Comparison of ENCODE assay signal across 1 cellular context in genomic region chr10:17617031-17617911, GRCh38.
A peak's percentile ranks its signal among the peaks of the same experiment; 100 is the strongest.
TF ChIP-seq lines count a peak whose summit lies in the region.

Gene HACD1, minus strand, starts transcription at chr10:17617374. Its CDS starts 35 bp downstream, at chr10:17617339.

TF ChIP-seq in HepG2, 621 proteins besides CTCF, POLR2A, EP300 and RAD21 (continued from another document and continues in another):
- TF ChIP-seq HNF4G (IDR thresholded peaks at IDR 0.05; ENCODE audit: borderline replicate concordance, low read depth, low read length) (no peak), HNF4G (CRISPR knock-in tag; IDR thresholded peaks at IDR 0.05; ENCODE audit: borderline replicate concordance, low read depth) (peak; percentile 31; the same call in 1 of the 2 replicates), CSRNP2 (CRISPR knock-in tag; conservative IDR thresholded peaks at IDR 0.05; ENCODE audit: low read depth) (0 out of 2 replicates have a peak, but pooled peaks have one; percentile 5), PHF21A (CRISPR knock-in tag; IDR thresholded peaks at IDR 0.05) (no peak), FOXC1 (CRISPR knock-in tag; IDR thresholded peaks at IDR 0.05; ENCODE audit: borderline replicate concordance) (peak; percentile 29; the same call in 1 of the 2 replicates), TP53 (CRISPR knock-in tag; conservative IDR thresholded peaks at IDR 0.05) (no peak), ZNF816 (CRISPR knock-in tag; IDR thresholded peaks at IDR 0.05; ENCODE audit: borderline replicate concordance) (no peak), ZNF34 (CRISPR knock-in tag; IDR thresholded peaks at IDR 0.05; ENCODE audit: borderline replicate concordance) (no peak), E2F5 (CRISPR knock-in tag; conservative IDR thresholded peaks at IDR 0.05) (no peak), RBFOX2 (IDR thresholded peaks at IDR 0.05; ENCODE audit: low read depth, low read length) (peak; percentile 93), ZNF382 (CRISPR knock-in tag; IDR thresholded peaks at IDR 0.05; ENCODE audit: borderline replicate concordance) (no peak), ZBTB7B (CRISPR knock-in tag; IDR thresholded peaks at IDR 0.05) (peak; percentile 86), TBL1XR1 (IDR thresholded peaks at IDR 0.05; ENCODE audit: borderline replicate concordance, low read length, partially characterized antibody) (no peak), ZNF562 (CRISPR knock-in tag; IDR thresholded peaks at IDR 0.05; ENCODE audit: borderline replicate concordance) (no peak), ZNF12 (CRISPR knock-in tag; IDR thresholded peaks at IDR 0.05) (no peak), AKAP8 (CRISPR knock-in tag; IDR thresholded peaks at IDR 0.05) (no peak), ZXDC (CRISPR knock-in tag; IDR thresholded peaks at IDR 0.05) (no peak), ZNF251 (CRISPR knock-in tag; IDR thresholded peaks at IDR 0.05) (no peak), ZNF383 (CRISPR knock-in tag; IDR thresholded peaks at IDR 0.05; ENCODE audit: borderline replicate concordance) (no peak), ZNF570 (CRISPR knock-in tag; IDR thresholded peaks at IDR 0.05; ENCODE audit: borderline replicate concordance) (no peak), YY1 (IDR thresholded peaks at IDR 0.05; ENCODE audit: insufficient read depth, insufficient replicate concordance, low read depth, low read length) (peak; percentile 43), TEF (CRISPR knock-in tag; IDR thresholded peaks at IDR 0.05) (no peak), ZHX2 (IDR thresholded peaks at IDR 0.05; ENCODE audit: low read depth) (peak; percentile 19; the same call in 1 of the 2 replicates), ZHX2 (CRISPR knock-in tag; IDR thresholded peaks at IDR 0.05; ENCODE audit: borderline replicate concordance) (no peak), DPF2 (CRISPR knock-in tag; IDR thresholded peaks at IDR 0.05; ENCODE audit: borderline replicate concordance, low read depth) (no peak), RARG (CRISPR knock-in tag; IDR thresholded peaks at IDR 0.05; ENCODE audit: low read depth) (no peak), ATF7 (IDR thresholded peaks at IDR 0.05) (no peak), ATF7 (CRISPR knock-in tag; IDR thresholded peaks at IDR 0.05) (no peak), PAXIP1 (CRISPR knock-in tag; conservative IDR thresholded peaks at IDR 0.05) (no peak), FOXO1 (CRISPR knock-in tag; IDR thresholded peaks at IDR 0.05) (no peak), ZZZ3 (CRISPR knock-in tag; IDR thresholded peaks at IDR 0.05; ENCODE audit: borderline replicate concordance) (no peak), ZFP37 (CRISPR knock-in tag; IDR thresholded peaks at IDR 0.05; ENCODE audit: borderline replicate concordance) (no peak), ZBTB38 (CRISPR knock-in tag; IDR thresholded peaks at IDR 0.05) (no peak), ZNF207 (IDR thresholded peaks at IDR 0.05; ENCODE audit: borderline replicate concordance) (no peak), NAIF1 (CRISPR knock-in tag; IDR thresholded peaks at IDR 0.05; ENCODE audit: borderline replicate concordance) (0 out of 2 replicates have a peak, but pooled peaks have one; percentile 22), KAT7 (CRISPR knock-in tag; IDR thresholded peaks at IDR 0.05; ENCODE audit: borderline replicate concordance) (peak; percentile 65; the same call in 1 of the 2 replicates), ZNF484 (CRISPR knock-in tag; IDR thresholded peaks at IDR 0.05; ENCODE audit: borderline replicate concordance, low read depth) (no peak), ISX (CRISPR knock-in tag; conservative IDR thresholded peaks at IDR 0.05) (no peak), SNAPC5 (CRISPR knock-in tag; IDR thresholded peaks at IDR 0.05; ENCODE audit: borderline replicate concordance) (no peak), GATA4 (IDR thresholded peaks at IDR 0.05; ENCODE audit: borderline replicate concordance, low read depth) (no peak), ZNF512B (CRISPR knock-in tag; IDR thresholded peaks at IDR 0.05; ENCODE audit: borderline replicate concordance) (no peak), ZNF75D (CRISPR knock-in tag; IDR thresholded peaks at IDR 0.05; ENCODE audit: borderline replicate concordance) (no peak), ZBTB46 (CRISPR knock-in tag; IDR thresholded peaks at IDR 0.05; ENCODE audit: borderline replicate concordance) (no peak), ZNF747 (CRISPR knock-in tag; IDR thresholded peaks at IDR 0.05; ENCODE audit: borderline replicate concordance) (0 out of 2 replicates have a peak, but pooled peaks have one; percentile 65)
